Comparison of ENCODE assay signal across 1 cellular context in genomic region chr20:41149679-41150131, GRCh38.
TF ChIP-seq lines count a peak whose summit lies in the region.

No MANE protein-coding gene starts in this region.

TF ChIP-seq in HepG2, 621 proteins besides CTCF, POLR2A, EP300 and RAD21 (continued from another document and continues in another):
- TF ChIP-seq, protein P1, sequence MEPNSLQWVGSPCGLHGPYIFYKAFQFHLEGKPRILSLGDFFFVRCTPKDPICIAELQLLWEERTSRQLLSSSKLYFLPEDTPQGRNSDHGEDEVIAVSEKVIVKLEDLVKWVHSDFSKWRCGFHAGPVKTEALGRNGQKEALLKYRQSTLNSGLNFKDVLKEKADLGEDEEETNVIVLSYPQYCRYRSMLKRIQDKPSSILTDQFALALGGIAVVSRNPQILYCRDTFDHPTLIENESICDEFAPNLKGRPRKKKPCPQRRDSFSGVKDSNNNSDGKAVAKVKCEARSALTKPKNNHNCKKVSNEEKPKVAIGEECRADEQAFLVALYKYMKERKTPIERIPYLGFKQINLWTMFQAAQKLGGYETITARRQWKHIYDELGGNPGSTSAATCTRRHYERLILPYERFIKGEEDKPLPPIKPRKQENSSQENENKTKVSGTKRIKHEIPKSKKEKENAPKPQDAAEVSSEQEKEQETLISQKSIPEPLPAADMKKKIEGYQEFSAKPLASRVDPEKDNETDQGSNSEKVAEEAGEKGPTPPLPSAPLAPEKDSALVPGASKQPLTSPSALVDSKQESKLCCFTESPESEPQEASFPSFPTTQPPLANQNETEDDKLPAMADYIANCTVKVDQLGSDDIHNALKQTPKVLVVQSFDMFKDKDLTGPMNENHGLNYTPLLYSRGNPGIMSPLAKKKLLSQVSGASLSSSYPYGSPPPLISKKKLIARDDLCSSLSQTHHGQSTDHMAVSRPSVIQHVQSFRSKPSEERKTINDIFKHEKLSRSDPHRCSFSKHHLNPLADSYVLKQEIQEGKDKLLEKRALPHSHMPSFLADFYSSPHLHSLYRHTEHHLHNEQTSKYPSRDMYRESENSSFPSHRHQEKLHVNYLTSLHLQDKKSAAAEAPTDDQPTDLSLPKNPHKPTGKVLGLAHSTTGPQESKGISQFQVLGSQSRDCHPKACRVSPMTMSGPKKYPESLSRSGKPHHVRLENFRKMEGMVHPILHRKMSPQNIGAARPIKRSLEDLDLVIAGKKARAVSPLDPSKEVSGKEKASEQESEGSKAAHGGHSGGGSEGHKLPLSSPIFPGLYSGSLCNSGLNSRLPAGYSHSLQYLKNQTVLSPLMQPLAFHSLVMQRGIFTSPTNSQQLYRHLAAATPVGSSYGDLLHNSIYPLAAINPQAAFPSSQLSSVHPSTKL (CRISPR knock-in tag; IDR thresholded peaks at IDR 0.05) = peak; percentile 56; the same call in 1 of the 2 replicates
- TF ChIP-seq NR2F6 (IDR thresholded peaks at IDR 0.05) (peak; percentile 54), NR2F6 (CRISPR knock-in tag; IDR thresholded peaks at IDR 0.05) (peak; percentile 83), YEATS2 (CRISPR knock-in tag; IDR thresholded peaks at IDR 0.05; ENCODE audit: borderline replicate concordance) (peak; percentile 15; the same call in 1 of the 2 replicates), ZNF318 (CRISPR knock-in tag; IDR thresholded peaks at IDR 0.05) (no peak), ZNF710 (CRISPR knock-in tag; IDR thresholded peaks at IDR 0.05; ENCODE audit: borderline replicate concordance) (no peak), ZNF205 (CRISPR knock-in tag; IDR thresholded peaks at IDR 0.05) (0 out of 2 replicates have a peak, but pooled peaks have one; percentile 3), PCBP2 (optimal IDR thresholded peaks at IDR 0.05; ENCODE audit: low read depth, low read length, poor library complexity, severe bottlenecking) (no peak), MIER3 (CRISPR knock-in tag; IDR thresholded peaks at IDR 0.05; ENCODE audit: borderline replicate concordance) (no peak), ZNF138 (CRISPR knock-in tag; IDR thresholded peaks at IDR 0.05; ENCODE audit: low read depth) (no peak), ETV5 (CRISPR knock-in tag; IDR thresholded peaks at IDR 0.05; ENCODE audit: borderline replicate concordance) (peak; percentile 66; the same call in 1 of the 2 replicates), U2AF2 (IDR thresholded peaks at IDR 0.05; ENCODE audit: low read depth, low read length) (no peak), ZFP36L1 (CRISPR knock-in tag; IDR thresholded peaks at IDR 0.05) (no peak), AGO2 (optimal IDR thresholded peaks at IDR 0.05; ENCODE audit: low read depth, low read length) (no peak), GABPB1 (CRISPR knock-in tag; IDR thresholded peaks at IDR 0.05) (peak; percentile 27; the same call in 1 of the 2 replicates), ZNF30 (CRISPR knock-in tag; IDR thresholded peaks at IDR 0.05) (no peak), MYNN (CRISPR knock-in tag; IDR thresholded peaks at IDR 0.05; ENCODE audit: low read depth) (no peak), MEIS1 (CRISPR knock-in tag; IDR thresholded peaks at IDR 0.05; ENCODE audit: borderline replicate concordance) (no peak), GPBP1L1 (CRISPR knock-in tag; IDR thresholded peaks at IDR 0.05) (no peak), GATAD2A (CRISPR knock-in tag; IDR thresholded peaks at IDR 0.05) (peak; percentile 56; the same call in 1 of the 2 replicates), MIER2 (CRISPR knock-in tag; IDR thresholded peaks at IDR 0.05) (no peak), SMARCC2 (IDR thresholded peaks at IDR 0.05) (no peak), AHR (CRISPR knock-in tag; IDR thresholded peaks at IDR 0.05) (no peak), ZNF451 (CRISPR knock-in tag; IDR thresholded peaks at IDR 0.05) (no peak), XBP1 (CRISPR knock-in tag; IDR thresholded peaks at IDR 0.05) (no peak), ZFP90 (CRISPR knock-in tag; IDR thresholded peaks at IDR 0.05; ENCODE audit: borderline replicate concordance) (peak; percentile 49; the same call in 1 of the 2 replicates), POLR2AphosphoS5 (IDR thresholded peaks at IDR 0.05; ENCODE audit: low read depth, low read length) (no peak), GATA4 (IDR thresholded peaks at IDR 0.05; ENCODE audit: borderline replicate concordance, low read depth) (no peak), SALL1 (CRISPR knock-in tag; IDR thresholded peaks at IDR 0.05) (peak; percentile 62), ATAD3A (CRISPR knock-in tag; IDR thresholded peaks at IDR 0.05) (no peak), CENPT (CRISPR knock-in tag; IDR thresholded peaks at IDR 0.05; ENCODE audit: low read depth) (no peak), ZNF761 (CRISPR knock-in tag; conservative IDR thresholded peaks at IDR 0.05) (no peak), TBL1XR1 (IDR thresholded peaks at IDR 0.05; ENCODE audit: borderline replicate concordance, low read length, partially characterized antibody) (no peak), JUND (CRISPR knock-in tag; IDR thresholded peaks at IDR 0.05) (0 out of 2 replicates have a peak, but pooled peaks have one; percentile 13), ZNF260 (CRISPR knock-in tag; IDR thresholded peaks at IDR 0.05; ENCODE audit: borderline replicate concordance, low read depth) (no peak), IRF2 (CRISPR knock-in tag; IDR thresholded peaks at IDR 0.05) (no peak)
- TF ChIP-seq, protein P2, sequence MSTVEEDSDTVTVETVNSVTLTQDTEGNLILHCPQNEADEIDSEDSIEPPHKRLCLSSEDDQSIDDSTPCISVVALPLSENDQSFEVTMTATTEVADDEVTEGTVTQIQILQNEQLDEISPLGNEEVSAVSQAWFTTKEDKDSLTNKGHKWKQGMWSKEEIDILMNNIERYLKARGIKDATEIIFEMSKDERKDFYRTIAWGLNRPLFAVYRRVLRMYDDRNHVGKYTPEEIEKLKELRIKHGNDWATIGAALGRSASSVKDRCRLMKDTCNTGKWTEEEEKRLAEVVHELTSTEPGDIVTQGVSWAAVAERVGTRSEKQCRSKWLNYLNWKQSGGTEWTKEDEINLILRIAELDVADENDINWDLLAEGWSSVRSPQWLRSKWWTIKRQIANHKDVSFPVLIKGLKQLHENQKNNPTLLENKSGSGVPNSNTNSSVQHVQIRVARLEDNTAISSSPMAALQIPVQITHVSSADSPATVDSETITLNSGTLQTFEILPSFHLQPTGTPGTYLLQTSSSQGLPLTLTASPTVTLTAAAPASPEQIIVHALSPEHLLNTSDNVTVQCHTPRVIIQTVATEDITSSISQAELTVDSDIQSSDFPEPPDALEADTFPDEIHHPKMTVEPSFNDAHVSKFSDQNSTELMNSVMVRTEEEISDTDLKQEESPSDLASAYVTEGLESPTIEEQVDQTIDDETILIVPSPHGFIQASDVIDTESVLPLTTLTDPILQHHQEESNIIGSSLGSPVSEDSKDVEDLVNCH (CRISPR knock-in tag; IDR thresholded peaks at IDR 0.05) = no peak
- TF ChIP-seq, protein P3, sequence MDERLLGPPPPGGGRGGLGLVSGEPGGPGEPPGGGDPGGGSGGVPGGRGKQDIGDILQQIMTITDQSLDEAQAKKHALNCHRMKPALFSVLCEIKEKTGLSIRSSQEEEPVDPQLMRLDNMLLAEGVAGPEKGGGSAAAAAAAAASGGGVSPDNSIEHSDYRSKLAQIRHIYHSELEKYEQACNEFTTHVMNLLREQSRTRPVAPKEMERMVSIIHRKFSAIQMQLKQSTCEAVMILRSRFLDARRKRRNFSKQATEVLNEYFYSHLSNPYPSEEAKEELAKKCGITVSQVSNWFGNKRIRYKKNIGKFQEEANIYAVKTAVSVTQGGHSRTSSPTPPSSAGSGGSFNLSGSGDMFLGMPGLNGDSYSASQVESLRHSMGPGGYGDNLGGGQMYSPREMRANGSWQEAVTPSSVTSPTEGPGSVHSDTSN (CRISPR knock-in tag; IDR thresholded peaks at IDR 0.05) = peak; percentile 38; the same call in 1 of the 2 replicates
- TF ChIP-seq, protein P4, sequence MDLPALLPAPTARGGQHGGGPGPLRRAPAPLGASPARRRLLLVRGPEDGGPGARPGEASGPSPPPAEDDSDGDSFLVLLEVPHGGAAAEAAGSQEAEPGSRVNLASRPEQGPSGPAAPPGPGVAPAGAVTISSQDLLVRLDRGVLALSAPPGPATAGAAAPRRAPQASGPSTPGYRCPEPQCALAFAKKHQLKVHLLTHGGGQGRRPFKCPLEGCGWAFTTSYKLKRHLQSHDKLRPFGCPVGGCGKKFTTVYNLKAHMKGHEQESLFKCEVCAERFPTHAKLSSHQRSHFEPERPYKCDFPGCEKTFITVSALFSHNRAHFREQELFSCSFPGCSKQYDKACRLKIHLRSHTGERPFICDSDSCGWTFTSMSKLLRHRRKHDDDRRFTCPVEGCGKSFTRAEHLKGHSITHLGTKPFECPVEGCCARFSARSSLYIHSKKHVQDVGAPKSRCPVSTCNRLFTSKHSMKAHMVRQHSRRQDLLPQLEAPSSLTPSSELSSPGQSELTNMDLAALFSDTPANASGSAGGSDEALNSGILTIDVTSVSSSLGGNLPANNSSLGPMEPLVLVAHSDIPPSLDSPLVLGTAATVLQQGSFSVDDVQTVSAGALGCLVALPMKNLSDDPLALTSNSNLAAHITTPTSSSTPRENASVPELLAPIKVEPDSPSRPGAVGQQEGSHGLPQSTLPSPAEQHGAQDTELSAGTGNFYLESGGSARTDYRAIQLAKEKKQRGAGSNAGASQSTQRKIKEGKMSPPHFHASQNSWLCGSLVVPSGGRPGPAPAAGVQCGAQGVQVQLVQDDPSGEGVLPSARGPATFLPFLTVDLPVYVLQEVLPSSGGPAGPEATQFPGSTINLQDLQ (CRISPR knock-in tag; IDR thresholded peaks at IDR 0.05) = 0 out of 2 replicates have a peak, but pooled peaks have one; percentile 31
